Comparison of ENCODE assay signal across 8 cellular contexts in genomic region chr7:99558306-99559275, GRCh38. TPM values are rescaled to one million over a fixed set of nuclear protein-coding genes. Genes with fewer than 3 reads are reported as not detected.
A peak's percentile ranks its signal among the peaks of the same experiment; 100 is the strongest.
DNase-seq lines count a peak whose midpoint lies in the region; ATAC-seq and TF ChIP-seq lines count a peak whose summit lies in the region.

A gene with protein sequence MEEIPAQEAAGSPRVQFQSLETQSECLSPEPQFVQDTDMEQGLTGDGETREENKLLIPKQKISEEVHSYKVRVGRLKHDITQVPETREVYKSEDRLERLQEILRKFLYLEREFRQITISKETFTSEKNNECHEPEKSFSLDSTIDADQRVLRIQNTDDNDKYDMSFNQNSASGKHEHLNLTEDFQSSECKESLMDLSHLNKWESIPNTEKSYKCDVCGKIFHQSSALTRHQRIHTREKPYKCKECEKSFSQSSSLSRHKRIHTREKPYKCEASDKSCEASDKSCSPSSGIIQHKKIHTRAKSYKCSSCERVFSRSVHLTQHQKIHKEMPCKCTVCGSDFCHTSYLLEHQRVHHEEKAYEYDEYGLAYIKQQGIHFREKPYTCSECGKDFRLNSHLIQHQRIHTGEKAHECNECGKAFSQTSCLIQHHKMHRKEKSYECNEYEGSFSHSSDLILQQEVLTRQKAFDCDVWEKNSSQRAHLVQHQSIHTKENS (plus strand): TSS chr7:99558642. CDS start chr7:99560560, 1,918 bp downstream.

- RAD21 ChIA-PET in HCT116 (lab: Charles Lee; ENCODE audit: low non-redundant PET in 1 of 2, low total read pairs in 2 of 2, uncharacterized antibody in 2 of 2, unreplicated experiment in 2 of 2): no interaction called here

- no peak for TF ChIP-seq RAD21 in HCT116 (IDR thresholded peaks at IDR 0.05; ENCODE audit: low read depth)

- DNase-seq in GF-D8 (lab: John Stamatoyannopoulos, UW) (peak; percentile 80), HCT116 (ENCODE audit: low read depth, low spot score) (peak; percentile 82), NB4 (ENCODE audit: low read depth) (peak; percentile 98), SK-N-MC (ENCODE audit: low read depth, low spot score) (peak; percentile 72), glomerular visceral epithelial cell (ENCODE audit: extremely low spot score) (peak; percentile 80), omental fat pad (ENCODE audit: low spot score) (peak; percentile 82)
- DNase-seq in activated naive CD4-positive, alpha-beta T cell treated with anti-CD3 and anti-CD28 coated beads, Interleukin-2, amount 50 U/mL, for 72 hours (ENCODE audit: low spot score in 2 of 2): peak; percentile 82 to 92

- peak; percentile 76 for ATAC-seq in HCT116
- peak; percentile 80 to 88 for ATAC-seq in activated naive CD4-positive, alpha-beta T cell treated with anti-CD3 and anti-CD28 coated beads, Interleukin-2, amount 50 U/mL, for 72 hours
- ATAC-seq in omental fat pad (ENCODE audit: low FRiP score): peak; percentile 92

- TSS peak; percentile 44 for BruUV-seq in HCT116 (replicated peaks; lab: Mats Ljungman, UMichigan)

- intact Hi-C loops in HCT116 (cut with micrococcal nuclease): loop anchor here (5.0 kb wide), 1 partner anchor 59 kb away; the partner anchor contains the start of gene ZSCAN25

- H3K9me3 ChIP-seq in HCT116 (ENCODE audit: control insufficient read depth in 1 of 2, insufficient read depth in 1 of 2, low read depth in 1 of 2, low read length in 2 of 2): no peaks in the 10 kb centered on the region
- no peaks in the 10 kb centered on the region for H3K9me3 ChIP-seq in SK-N-MC (ENCODE audit: low read depth, low read length)

- TF ChIP-seq POLR2A in HCT116 (IDR thresholded peaks at IDR 0.05; ENCODE audit: borderline replicate concordance, extremely low read depth, insufficient read depth, insufficient read length) (peak; percentile 74), NB4 (IDR thresholded peaks at IDR 0.05; ENCODE audit: extremely low read depth, insufficient read length) (peak; percentile 96)

- CTCF ChIA-PET in HCT116 (lab: Charles Lee): no interaction called here

- peak within 1 kb of the TSS; percentile 93 for H3K27ac ChIP-seq in HCT116 (ENCODE audit: low read depth, low read length)
- H3K27ac ChIP-seq in SK-N-MC: peak within 1 kb of the TSS; percentile 92
- peak within 1 kb of the TSS; percentile 92 for H3K27ac ChIP-seq in temporal lobe (ENCODE audit: low read depth, low read length)

- peaks cover 38 to 50% of the 10 kb centered on the region in 2 donors for H3K36me3 Mint-ChIP-seq in activated naive CD4-positive, alpha-beta T cell treated with anti-CD3 and anti-CD28 coated beads, Interleukin-2, amount 50 U/mL, for 72 hours

- H3K9me2 ChIP-seq in HCT116 (ENCODE audit: insufficient read depth): no peaks in the 10 kb centered on the region

- H3K9me3 Mint-ChIP-seq in activated naive CD4-positive, alpha-beta T cell treated with anti-CD3 and anti-CD28 coated beads, Interleukin-2, amount 50 U/mL, for 72 hours: no peaks in the 10 kb centered on the region

- peak within 1 kb of the TSS; percentile 79 for H3K4me2 ChIP-seq in HCT116 (ENCODE audit: low read length)

- peaks cover 60% of the 10 kb centered on the region for H3K79me2 ChIP-seq in HCT116 (ENCODE audit: insufficient read depth, low read length)

- TF ChIP-seq CTCF in HCT116 (IDR thresholded peaks at IDR 0.05 in 2 of 3, conservative IDR thresholded peaks at IDR 0.05 in 1 of 3; ENCODE audit: borderline replicate concordance in 1 of 3, insufficient read depth in 1 of 3, low read depth in 2 of 3, low read length in 2 of 3) (no peak), NB4 (IDR thresholded peaks at IDR 0.05; ENCODE audit: low read depth, low read length) (no peak), omental fat pad (IDR thresholded peaks at IDR 0.05) (no peak)

- peak within 1 kb of the TSS; percentile 97 to 100 for H3K27ac Mint-ChIP-seq in activated naive CD4-positive, alpha-beta T cell treated with anti-CD3 and anti-CD28 coated beads, Interleukin-2, amount 50 U/mL, for 72 hours

- H3K27me3 ChIP-seq in HCT116 (ENCODE audit: insufficient read depth, low read length): no peaks in the 10 kb centered on the region

- H2AFZ ChIP-seq in HCT116 (ENCODE audit: low read depth, low read length, poor library complexity, severe bottlenecking): no peak within 1 kb of the TSS

- H3K36me3 ChIP-seq in HCT116 (ENCODE audit: control insufficient read depth in 1 of 2, insufficient read depth in 2 of 2, low read length in 2 of 2) (peaks cover 12 to 24% of the 10 kb centered on the region in 2 experiments), SK-N-MC (ENCODE audit: insufficient read depth, low read length) (peaks cover 47% of the 10 kb centered on the region)

- POLR2A ChIA-PET in HCT116 (lab: Charles Lee): interaction anchor here (0.6 to 1.5 kb wide), 11 partner anchors 13 to 849 kb away, joined by 3 to 8 read pairs (median 3); partner anchors contain the start of genes BUD31, ZKSCAN5 and ZSCAN25

- H3K9ac ChIP-seq in HCT116 (ENCODE audit: low read length): peak within 1 kb of the TSS; percentile 96
- H3K9ac ChIP-seq in SK-N-MC (ENCODE audit: insufficient read length): peak within 1 kb of the TSS; percentile 99

- H3K4me3 ChIP-seq in HCT116 (replicated peaks in 1 of 2; ENCODE audit: low read depth in 1 of 2, low read length in 2 of 2) (peak within 1 kb of the TSS; percentile 90 to 95), NB4 (ENCODE audit: low read depth, low read length) (peak within 1 kb of the TSS; percentile 92), SK-N-MC (peak within 1 kb of the TSS; percentile 96)

- H3K4me1 ChIP-seq in HCT116 (ENCODE audit: control insufficient read depth in 1 of 2, insufficient read depth in 2 of 2, low read length in 2 of 2): peaks cover 29 to 49% of the 10 kb centered on the region in 2 experiments

- H4K20me1 ChIP-seq in HCT116 (ENCODE audit: insufficient read depth): no peaks in the 10 kb centered on the region

TF ChIP-seq in HCT116, 20 proteins besides CTCF, POLR2A, EP300 and RAD21 (continues in another document):
- no peak for TF ChIP-seq FOSL1 (IDR thresholded peaks at IDR 0.05; ENCODE audit: low read depth)
- no peak for TF ChIP-seq REST (IDR thresholded peaks at IDR 0.05; ENCODE audit: low read depth)
- TF ChIP-seq POLR2AphosphoS5 (IDR thresholded peaks at IDR 0.05; ENCODE audit: low read depth, low read length): peak; percentile 88
- TF ChIP-seq ELF1 (IDR thresholded peaks at IDR 0.05; ENCODE audit: borderline replicate concordance, low read depth): peak; percentile 82
- no peak for TF ChIP-seq TCF7L2 (IDR thresholded peaks at IDR 0.05; ENCODE audit: borderline replicate concordance, extremely low read depth, insufficient read depth, insufficient read length)
- TF ChIP-seq, protein P1, sequence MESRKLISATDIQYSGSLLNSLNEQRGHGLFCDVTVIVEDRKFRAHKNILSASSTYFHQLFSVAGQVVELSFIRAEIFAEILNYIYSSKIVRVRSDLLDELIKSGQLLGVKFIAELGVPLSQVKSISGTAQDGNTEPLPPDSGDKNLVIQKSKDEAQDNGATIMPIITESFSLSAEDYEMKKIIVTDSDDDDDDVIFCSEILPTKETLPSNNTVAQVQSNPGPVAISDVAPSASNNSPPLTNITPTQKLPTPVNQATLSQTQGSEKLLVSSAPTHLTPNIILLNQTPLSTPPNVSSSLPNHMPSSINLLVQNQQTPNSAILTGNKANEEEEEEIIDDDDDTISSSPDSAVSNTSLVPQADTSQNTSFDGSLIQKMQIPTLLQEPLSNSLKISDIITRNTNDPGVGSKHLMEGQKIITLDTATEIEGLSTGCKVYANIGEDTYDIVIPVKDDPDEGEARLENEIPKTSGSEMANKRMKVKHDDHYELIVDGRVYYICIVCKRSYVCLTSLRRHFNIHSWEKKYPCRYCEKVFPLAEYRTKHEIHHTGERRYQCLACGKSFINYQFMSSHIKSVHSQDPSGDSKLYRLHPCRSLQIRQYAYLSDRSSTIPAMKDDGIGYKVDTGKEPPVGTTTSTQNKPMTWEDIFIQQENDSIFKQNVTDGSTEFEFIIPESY (IDR thresholded peaks at IDR 0.05; ENCODE audit: extremely low read depth, insufficient replicate concordance, low read length): peak; percentile 50
- peak; percentile 78 for TF ChIP-seq MAX (IDR thresholded peaks at IDR 0.05)
- no peak for TF ChIP-seq ZNF274 (IDR thresholded peaks at IDR 0.05; ENCODE audit: low read depth, low read length)
- peak; percentile 77; the same call in 1 of the 2 replicates for TF ChIP-seq SIN3A (IDR thresholded peaks at IDR 0.05; ENCODE audit: low read depth)
- no peak; the same call in 1 of the 2 replicates for TF ChIP-seq CBX3 (IDR thresholded peaks at IDR 0.05; ENCODE audit: low read depth)
- TF ChIP-seq YY1 (IDR thresholded peaks at IDR 0.05; ENCODE audit: extremely low read depth, insufficient replicate concordance, low read depth, low read length): peak; percentile 64

RNA-seq across cellular contexts. Expression of the gene that starts here (rescaled TPM):
- total RNA-seq in HCT116 (2021; ENCODE audit: unreplicated experiment): 45.0 TPM
- polyA plus RNA-seq in HCT116 (2012): 32.8 and 37.3 TPM in 2 replicates
- 10 to 100 TPM; 50.8 to 66.7 TPM for total RNA-seq in activated naive CD4-positive, alpha-beta T cell treated with anti-CD3 and anti-CD28 coated beads, Interleukin-2, amount 50 U/mL, for 72 hours
- total RNA-seq in omental fat pad: 100 to 1,000 TPM; 104 to 164 (median 109) TPM
- 58.8 TPM for total RNA-seq in temporal lobe

Comparison
In these comparisons a context has a peak if more than half of its experiments do, and no peak if none do; other contexts are left out.
1. Peak in every context shown above with its lines: DNase-seq, ATAC-seq, H3K4me3 ChIP-seq and H3K27ac ChIP-seq.